1 cellular context compared by ENCODE assay signal in genomic region chr17:55286681-55287589, GRCh38.
TF ChIP-seq lines count a peak whose summit lies in the region.

No MANE protein-coding gene starts in this region.

TF ChIP-seq in HepG2, 621 proteins besides CTCF, POLR2A, EP300 and RAD21 (continued from another document and continues in another):
- TF ChIP-seq FUBP1 (CRISPR knock-in tag; IDR thresholded peaks at IDR 0.05; ENCODE audit: borderline replicate concordance) (no peak), BCL6 (CRISPR knock-in tag; IDR thresholded peaks at IDR 0.05) (peak; percentile 98), FOXA1 (IDR thresholded peaks at IDR 0.05) (peak; percentile 78; the same call in 1 of the 2 replicates), FOXA1 (CRISPR knock-in tag; IDR thresholded peaks at IDR 0.05) (peak; percentile 92), FLYWCH1 (CRISPR knock-in tag; IDR thresholded peaks at IDR 0.05) (no peak), HNF1B (CRISPR knock-in tag; IDR thresholded peaks at IDR 0.05) (peak; percentile 92), TIGD3 (CRISPR knock-in tag; IDR thresholded peaks at IDR 0.05; ENCODE audit: borderline replicate concordance) (no peak), FOXO1 (CRISPR knock-in tag; IDR thresholded peaks at IDR 0.05) (peak; percentile 97), ZNF614 (CRISPR knock-in tag; IDR thresholded peaks at IDR 0.05; ENCODE audit: borderline replicate concordance) (peak; percentile 85; the same call in 1 of the 2 replicates), RBAK (CRISPR knock-in tag; IDR thresholded peaks at IDR 0.05) (peak; percentile 52; the same call in 1 of the 2 replicates), ZHX1 (CRISPR knock-in tag; IDR thresholded peaks at IDR 0.05; ENCODE audit: low read depth) (no peak; the same call in 1 of the 2 replicates), ZNF850 (CRISPR knock-in tag; conservative IDR thresholded peaks at IDR 0.05) (no peak), PITX1 (CRISPR knock-in tag; IDR thresholded peaks at IDR 0.05) (peak; percentile 97), GATAD2A (CRISPR knock-in tag; IDR thresholded peaks at IDR 0.05) (peak; percentile 99), THAP11 (CRISPR knock-in tag; IDR thresholded peaks at IDR 0.05) (peak; percentile 79), CSRNP1 (CRISPR knock-in tag; IDR thresholded peaks at IDR 0.05) (peak; percentile 89; the same call in 1 of the 2 replicates), SMAD3 (CRISPR knock-in tag; IDR thresholded peaks at IDR 0.05) (peak; percentile 96), MTERF4 (CRISPR knock-in tag; IDR thresholded peaks at IDR 0.05) (0 out of 2 replicates have a peak, but pooled peaks have one; percentile 61), FOXA3 (CRISPR knock-in tag; IDR thresholded peaks at IDR 0.05) (peak; percentile 99), DNMT3B (CRISPR knock-in tag; conservative IDR thresholded peaks at IDR 0.05) (peak; percentile 96), RORA (CRISPR knock-in tag; IDR thresholded peaks at IDR 0.05) (peak; percentile 67; the same call in 1 of the 2 replicates), ATM (IDR thresholded peaks at IDR 0.05; ENCODE audit: borderline replicate concordance) (peak; percentile 86; the same call in 1 of the 2 replicates), FOXK1 (CRISPR knock-in tag; IDR thresholded peaks at IDR 0.05; ENCODE audit: borderline replicate concordance, low read depth) (peak; percentile 95), SATB2 (CRISPR knock-in tag; IDR thresholded peaks at IDR 0.05) (peak; percentile 89), ZNF230 (CRISPR knock-in tag; IDR thresholded peaks at IDR 0.05) (no peak), PATZ1 (CRISPR knock-in tag; IDR thresholded peaks at IDR 0.05) (peak; percentile 99), ZNF33B (CRISPR knock-in tag; IDR thresholded peaks at IDR 0.05) (peak; percentile 72; the same call in 1 of the 2 replicates), ZBTB26 (CRISPR knock-in tag; IDR thresholded peaks at IDR 0.05; ENCODE audit: borderline replicate concordance) (peak; percentile 57; the same call in 1 of the 2 replicates), RXRA (CRISPR knock-in tag; IDR thresholded peaks at IDR 0.05) (peak; percentile 97; the same call in 1 of the 2 replicates), ZNF598 (CRISPR knock-in tag; IDR thresholded peaks at IDR 0.05; ENCODE audit: borderline replicate concordance) (no peak), SCMH1 (CRISPR knock-in tag; IDR thresholded peaks at IDR 0.05; ENCODE audit: borderline replicate concordance) (no peak), GABPA (IDR thresholded peaks at IDR 0.05; ENCODE audit: low read depth, low read length) (no peak), GABPA (CRISPR knock-in tag; IDR thresholded peaks at IDR 0.05; ENCODE audit: low read depth) (peak; percentile 65; the same call in 1 of the 2 replicates), TOPORS (CRISPR knock-in tag; IDR thresholded peaks at IDR 0.05) (peak; percentile 64), SNAPC4 (CRISPR knock-in tag; IDR thresholded peaks at IDR 0.05) (0 out of 2 replicates have a peak, but pooled peaks have one; percentile 69), ZNF740 (CRISPR knock-in tag; IDR thresholded peaks at IDR 0.05) (peak; percentile 92), MXD4 (CRISPR knock-in tag; IDR thresholded peaks at IDR 0.05) (peak; percentile 79), NR2F6 (IDR thresholded peaks at IDR 0.05) (peak; percentile 98), NR2F6 (CRISPR knock-in tag; IDR thresholded peaks at IDR 0.05) (peak; percentile 96)
